Comparison of ENCODE assay signal across 8 cellular contexts in genomic region chr12:48716493-48717251, GRCh38. TPM values are rescaled to one million over a fixed set of nuclear protein-coding genes. Genes with fewer than 3 reads are reported as not detected.
A peak's percentile ranks its signal among the peaks of the same experiment; 100 is the strongest.
DNase-seq lines count a peak whose midpoint lies in the region; ATAC-seq and TF ChIP-seq lines count a peak whose summit lies in the region.

Gene CCNT1, minus strand, starts transcription at chr12:48716707. Its CDS starts 32 bp downstream, at chr12:48716675.

- DNase-seq in ELF-1 (ENCODE audit: low read depth, low spot score) (peak; percentile 100), H4 (ENCODE audit: low spot score) (peak; percentile 100), LNCaP clone FGC (ENCODE audit: low read depth) (peak; percentile 100), RWPE1 (ENCODE audit: low spot score) (peak; percentile 100), fibroblast of gingiva (ENCODE audit: low read depth) (peak; percentile 100)
- DNase-seq in naive thymus-derived CD4-positive, alpha-beta T cell = peak; percentile 90 to 100 (median 99)
- peak; percentile 99 for DNase-seq in stimulated activated naive B cell treated with anti-CD40 and anti-IgM and Interleukin-4, amounts not matched to agents 10 μg/mL and 1 μg/mL and 100 μg/mL, for 72 hours

- CTCF ChIA-PET in RWPE1 (lab: Yijun Ruan, JAX) = interaction anchor here (0.6 kb wide), 1 partner anchor 86 kb away, joined by 4 read pairs; no protein-coding TSS in a partner anchor
- CTCF ChIA-PET in naive thymus-derived CD4-positive, alpha-beta T cell (lab: Charles Lee) = interaction anchor here (0.6 kb wide), 1 partner anchor 810 kb away, joined by 3 read pairs; no protein-coding TSS in a partner anchor

- no peaks in the 10 kb centered on the region for H3K27me3 Mint-ChIP-seq in activated T-helper 17 cell treated with anti-CD3 and anti-CD28 coated beads, Interleukin-2, amount 50 U/mL, for 72 hours
- peaks cover 0 to 4% (median 0%) of the 10 kb centered on the region in 5 donors for H3K27me3 Mint-ChIP-seq in naive thymus-derived CD4-positive, alpha-beta T cell
- peaks cover 0 to 7% of the 10 kb centered on the region in 2 donors for H3K27me3 Mint-ChIP-seq in stimulated activated naive B cell treated with anti-CD40 and anti-IgM and Interleukin-4, amounts not matched to agents 10 μg/mL and 1 μg/mL and 100 μg/mL, for 72 hours

- POLR2A ChIA-PET in RWPE1 (lab: Yijun Ruan, JAX; ENCODE audit: low non-redundant PET) = interaction anchor here (0.6 kb wide), 1 partner anchor 1400 kb away, joined by 3 read pairs; no protein-coding TSS in a partner anchor
- POLR2A ChIA-PET in naive thymus-derived CD4-positive, alpha-beta T cell (lab: Charles Lee) = interaction anchor here (0.9 to 3.3 kb wide), 6 partner anchors 34 to 906 kb away, joined by 3 to 35 read pairs (median 6); partner anchors contain the start of genes KANSL2 and SENP1

- H3K36me3 Mint-ChIP-seq in activated T-helper 17 cell treated with anti-CD3 and anti-CD28 coated beads, Interleukin-2, amount 50 U/mL, for 72 hours (ENCODE audit: low read depth) = peaks cover 55% of the 10 kb centered on the region
- H3K36me3 Mint-ChIP-seq in naive thymus-derived CD4-positive, alpha-beta T cell = peaks cover 18 to 42% (median 25%) of the 10 kb centered on the region in 5 donors
- H3K36me3 Mint-ChIP-seq in stimulated activated naive B cell treated with anti-CD40 and anti-IgM and Interleukin-4, amounts not matched to agents 10 μg/mL and 1 μg/mL and 100 μg/mL, for 72 hours = peaks cover 37 to 39% of the 10 kb centered on the region in 2 donors

- peaks cover 17% of the 10 kb centered on the region for H3K4me1 Mint-ChIP-seq in activated T-helper 17 cell treated with anti-CD3 and anti-CD28 coated beads, Interleukin-2, amount 50 U/mL, for 72 hours
- peaks cover 21 to 50% (median 37%) of the 10 kb centered on the region in 7 donors for H3K4me1 Mint-ChIP-seq in naive thymus-derived CD4-positive, alpha-beta T cell
- peaks cover 15 to 35% of the 10 kb centered on the region in 2 donors for H3K4me1 Mint-ChIP-seq in stimulated activated naive B cell treated with anti-CD40 and anti-IgM and Interleukin-4, amounts not matched to agents 10 μg/mL and 1 μg/mL and 100 μg/mL, for 72 hours

- H3K4me1 ChIP-seq in naive thymus-derived CD4-positive, alpha-beta T cell (ENCODE audit: control insufficient read depth in 2 of 2, insufficient read depth in 2 of 2, low read length in 2 of 2) = peaks cover 14 to 24% of the 10 kb centered on the region in 2 donors

- intact Hi-C loops in naive thymus-derived CD4-positive, alpha-beta T cell (cut with micrococcal nuclease) = loop anchor here (1.0 to 10.0 kb wide), 17 partner anchors 34 to 1396 kb away; partner anchors contain the start of genes ASB8 (in 2 of the 2), DDX23 (in 2 of the 2), KANSL2 (in 2 of the 2) and SENP1 (in 2 of the 2)

- H3K9me3 ChIP-seq in naive thymus-derived CD4-positive, alpha-beta T cell (ENCODE audit: control insufficient read depth in 2 of 3, low read length in 3 of 3) = peaks cover 0 to 5% (median 0%) of the 10 kb centered on the region in 3 experiments

- H3K4me3 Mint-ChIP-seq in activated T-helper 17 cell treated with anti-CD3 and anti-CD28 coated beads, Interleukin-2, amount 50 U/mL, for 72 hours = peak within 1 kb of the TSS; percentile 97
- H3K4me3 Mint-ChIP-seq in naive thymus-derived CD4-positive, alpha-beta T cell = peak within 1 kb of the TSS; percentile 89 to 98 (median 94)
- H3K4me3 Mint-ChIP-seq in stimulated activated naive B cell treated with anti-CD40 and anti-IgM and Interleukin-4, amounts not matched to agents 10 μg/mL and 1 μg/mL and 100 μg/mL, for 72 hours = peak within 1 kb of the TSS; percentile 85 to 90

- peak within 1 kb of the TSS; percentile 93 for H3K27ac ChIP-seq in RWPE1
- H3K27ac ChIP-seq in naive thymus-derived CD4-positive, alpha-beta T cell (ENCODE audit: low read depth, low read length) = peak within 1 kb of the TSS; percentile 95

- peak within 1 kb of the TSS; percentile 97 for H3K27ac Mint-ChIP-seq in activated T-helper 17 cell treated with anti-CD3 and anti-CD28 coated beads, Interleukin-2, amount 50 U/mL, for 72 hours
- peak within 1 kb of the TSS; percentile 95 to 99 (median 98) for H3K27ac Mint-ChIP-seq in naive thymus-derived CD4-positive, alpha-beta T cell
- peak within 1 kb of the TSS; percentile 99 for H3K27ac Mint-ChIP-seq in stimulated activated naive B cell treated with anti-CD40 and anti-IgM and Interleukin-4, amounts not matched to agents 10 μg/mL and 1 μg/mL and 100 μg/mL, for 72 hours

- ATAC-seq in activated T-helper 17 cell treated with anti-CD3 and anti-CD28 coated beads, Interleukin-2, amount 50 U/mL, for 72 hours (replicated peaks) = peak; percentile 96
- ATAC-seq in naive thymus-derived CD4-positive, alpha-beta T cell = peak; percentile 93
- ATAC-seq in stimulated activated naive B cell treated with anti-CD40 and anti-IgM and Interleukin-4, amounts not matched to agents 10 μg/mL and 1 μg/mL and 100 μg/mL, for 72 hours (replicated peaks) = peak; percentile 97

- H3K27me3 ChIP-seq in naive thymus-derived CD4-positive, alpha-beta T cell (ENCODE audit: control insufficient read depth in 2 of 2, insufficient read depth in 2 of 2, low read length in 2 of 2) = no peaks in the 10 kb centered on the region

- TF ChIP-seq CTCF in LNCaP clone FGC (IDR thresholded peaks at IDR 0.05; ENCODE audit: control insufficient read depth, extremely low read depth, insufficient read depth) (no peak), RWPE1 (conservative IDR thresholded peaks at IDR 0.05; ENCODE audit: low read depth) (no peak)

- H3K9me3 Mint-ChIP-seq in activated T-helper 17 cell treated with anti-CD3 and anti-CD28 coated beads, Interleukin-2, amount 50 U/mL, for 72 hours = peaks cover 13% of the 10 kb centered on the region
- peaks cover 0 to 26% (median 14%) of the 10 kb centered on the region in 11 donors for H3K9me3 Mint-ChIP-seq in naive thymus-derived CD4-positive, alpha-beta T cell
- H3K9me3 Mint-ChIP-seq in stimulated activated naive B cell treated with anti-CD40 and anti-IgM and Interleukin-4, amounts not matched to agents 10 μg/mL and 1 μg/mL and 100 μg/mL, for 72 hours = peaks cover 18 to 19% of the 10 kb centered on the region in 2 donors

- H3K4me3 ChIP-seq in LNCaP clone FGC (ENCODE audit: low read depth, low read length) = peak within 1 kb of the TSS; percentile 79
- H3K4me3 ChIP-seq in naive thymus-derived CD4-positive, alpha-beta T cell (ENCODE audit: low read length) = peak within 1 kb of the TSS; percentile 88

- H3K36me3 ChIP-seq in naive thymus-derived CD4-positive, alpha-beta T cell (ENCODE audit: control insufficient read depth in 2 of 3, insufficient read depth in 3 of 3, low read length in 3 of 3) = peaks cover 0 to 17% (median 0%) of the 10 kb centered on the region in 3 experiments

RNA-seq across cellular contexts. Expression of gene CCNT1, which starts in this region (rescaled TPM):
- 25.7 and 26.9 TPM in 2 replicates for total RNA-seq in H4 (2014; rRNA removed; shearing (Covaris generic))
- total RNA-seq in activated T-helper 17 cell treated with anti-CD3 and anti-CD28 coated beads, Interleukin-2, amount 50 U/mL, for 72 hours = 10 to 100 TPM; 64.6 to 64.7 TPM
- 100 to 1,000 TPM in 1 of 5 experiments, 10 to 100 TPM in 4; 62.5 to 127 (median 76.6) TPM for total RNA-seq in naive thymus-derived CD4-positive, alpha-beta T cell
- 10 to 100 TPM; 11.7 to 23.8 TPM for polyA plus RNA-seq in naive thymus-derived CD4-positive, alpha-beta T cell

Comparison
In these comparisons a context has a peak if more than half of its experiments do, and no peak if none do; other contexts are left out.
1. Peak in every context shown above with its lines: DNase-seq, ATAC-seq, H3K4me3 ChIP-seq and H3K27ac ChIP-seq.